11 cellular contexts compared by ENCODE assay signal in genomic region chr19:939922-940321, GRCh38. TPM values are rescaled to one million over a fixed set of nuclear protein-coding genes. Genes with fewer than 3 reads are reported as not detected.
DNase-seq lines count a peak whose midpoint lies in the region; ATAC-seq, FAIRE-seq and TF ChIP-seq lines count a peak whose summit lies in the region.
"Had no signal": no experiment of that assay in that cellular context is flagged by ENCODE, and none has a peak within 500 bp of the region (broad histone marks: within the 10 kb centered on the region; RNA-seq: fewer than 3 reads in every experiment).

No MANE protein-coding gene starts in this region.

- no peak for TF ChIP-seq RAD21 in HepG2 (CRISPR knock-in tag; IDR thresholded peaks at IDR 0.05)

- no peak for TF ChIP-seq EP300 in HepG2 (IDR thresholded peaks at IDR 0.05; ENCODE audit: low read depth in 2 of 2, low read length in 2 of 2)
- no peak for TF ChIP-seq EP300 in HepG2 (CRISPR knock-in tag; IDR thresholded peaks at IDR 0.05; ENCODE audit: borderline replicate concordance)

- H3K9me3 ChIP-seq in HepG2 (ENCODE audit: low read length) (no peaks in the 10 kb centered on the region), right lobe of liver (no peaks in the 10 kb centered on the region), muscle layer of colon (ENCODE audit: low read length) (no peaks in the 10 kb centered on the region), upper lobe of right lung (no peaks in the 10 kb centered on the region)
- H3K9me3 ChIP-seq: ovary, SJSA1 had no signal

- H3K9ac ChIP-seq in HepG2 (ENCODE audit: insufficient read depth, low read depth, low read length) (no peak overlapping the region), muscle layer of colon (ENCODE audit: low read length) (no peak overlapping the region)

- peak overlapping the region; percentile 66 for H3K4me3 Mint-ChIP-seq in activated naive CD8-positive, alpha-beta T cell treated with anti-CD3 and anti-CD28 coated beads, Interleukin-2, amount 50 U/mL, for 24 hours

- no peaks in the 10 kb centered on the region for H3K36me3 Mint-ChIP-seq in activated naive CD8-positive, alpha-beta T cell treated with anti-CD3 and anti-CD28 coated beads, Interleukin-2, amount 50 U/mL, for 24 hours (ENCODE audit: low read depth)

- H3K4me1 Mint-ChIP-seq in activated naive CD8-positive, alpha-beta T cell treated with anti-CD3 and anti-CD28 coated beads, Interleukin-2, amount 50 U/mL, for 24 hours: peaks cover 28% of the 10 kb centered on the region

- in situ Hi-C loops in HepG2 (cut with HindIII; ENCODE audit: extremely low pct_ligation_motif_present, low pct_unique_long_range_greater_than_20kb): no loop called here

- POLR2A ChIA-PET in HepG2 (lab: Yijun Ruan, JAX): interaction anchor here (1.5 to 3.5 kb wide), 2 partner anchors 12 to 44 kb away, joined by 4 to 18 read pairs; partner anchors contain the start of gene WDR18

- DNase-seq in HepG2 (ENCODE audit: low spot score) (no peak), right lobe of liver (no peak), upper lobe of right lung (no peak), Kasumi-1 (lab: John Stamatoyannopoulos, UW) (no peak), erythroblast (lab: John Stamatoyannopoulos, UW) (no peak)
- no peak for DNase-seq in activated naive CD8-positive, alpha-beta T cell treated with anti-CD3 and anti-CD28 coated beads, Interleukin-2, amount 50 U/mL, for 24 hours
- DNase-seq: NCI-H2227 treated with DMSO at 0.1 percent for 48 hours, ovary had no signal

- H3K27me3 Mint-ChIP-seq in activated naive CD8-positive, alpha-beta T cell treated with anti-CD3 and anti-CD28 coated beads, Interleukin-2, amount 50 U/mL, for 24 hours: peaks cover 2% of the 10 kb centered on the region

- H3K27ac Mint-ChIP-seq in activated naive CD8-positive, alpha-beta T cell treated with anti-CD3 and anti-CD28 coated beads, Interleukin-2, amount 50 U/mL, for 24 hours: peak overlapping the region; percentile 47

- no peak for TF ChIP-seq POLR2A in HepG2 (IDR thresholded peaks at IDR 0.05; ENCODE audit: insufficient read depth in 1 of 2, low read depth in 2 of 2, low read length in 2 of 2)
- no peak for TF ChIP-seq POLR2A in right lobe of liver (IDR thresholded peaks at IDR 0.05)
- TF ChIP-seq POLR2A in erythroblast (IDR thresholded peaks at IDR 0.05; ENCODE audit: low read length): no peak

- no peaks in the 10 kb centered on the region for H3K27me3 ChIP-seq in HepG2 (ENCODE audit: control insufficient read depth in 1 of 2, insufficient read depth in 2 of 2, low read length in 2 of 2)
- H3K27me3 ChIP-seq in right lobe of liver: no peaks in the 10 kb centered on the region
- H3K27me3 ChIP-seq in muscle layer of colon (ENCODE audit: control insufficient read depth in 1 of 2, insufficient read depth in 2 of 2, low read length in 2 of 2): no peaks in the 10 kb centered on the region
- no peaks in the 10 kb centered on the region for H3K27me3 ChIP-seq in upper lobe of right lung
- H3K27me3 ChIP-seq: ovary, SJSA1 had no signal

- peaks cover 25 to 79% of the 10 kb centered on the region in 2 experiments for H3K36me3 ChIP-seq in HepG2 (replicated peaks in 1 of 2; ENCODE audit: control insufficient read depth in 1 of 2, insufficient read depth in 2 of 2, low read length in 2 of 2)
- H3K36me3 ChIP-seq in right lobe of liver: no peaks in the 10 kb centered on the region
- H3K36me3 ChIP-seq in muscle layer of colon (ENCODE audit: insufficient read depth, low read length): no peaks in the 10 kb centered on the region
- H3K36me3 ChIP-seq in upper lobe of right lung: no peaks in the 10 kb centered on the region
- H3K36me3 ChIP-seq: ovary had no signal

- no peak overlapping the region for H3K4me2 ChIP-seq in HepG2 (ENCODE audit: low read depth, low read length)

- 90% methylated on average over 6 of the region's 7 CpGs for WGBS in HepG2 (ENCODE audit: low lambda C conversion rate)
- WGBS in right lobe of liver (ENCODE audit: insufficient coverage, low coverage, low lambda C conversion rate, missing lambda C conversion rate): 86% methylated on average over 3 of the region's 7 CpGs

- no peak overlapping the region for H3K4me3 ChIP-seq in HepG2 (replicated peaks in 1 of 3; ENCODE audit: insufficient read depth in 1 of 3, low read depth in 2 of 3, low read length in 3 of 3)
- no peak overlapping the region for H3K4me3 ChIP-seq in right lobe of liver
- H3K4me3 ChIP-seq in muscle layer of colon (ENCODE audit: low read depth in 1 of 2, low read length in 2 of 2): no peak overlapping the region
- H3K4me3 ChIP-seq in upper lobe of right lung: no peak overlapping the region
- H3K4me3 ChIP-seq: ovary had no signal

- H2AFZ ChIP-seq in HepG2 (ENCODE audit: low read length): no peak overlapping the region

- peaks cover 74% of the 10 kb centered on the region; the same call in 1 of the 2 replicates for H4K20me1 ChIP-seq in HepG2 (ENCODE audit: insufficient read depth, low read length)

- H3K9me3 Mint-ChIP-seq in activated naive CD8-positive, alpha-beta T cell treated with anti-CD3 and anti-CD28 coated beads, Interleukin-2, amount 50 U/mL, for 24 hours: no peaks in the 10 kb centered on the region

- peaks cover 85% of the 10 kb centered on the region for H3K79me2 ChIP-seq in HepG2 (ENCODE audit: insufficient read depth, low read length)

- intact Hi-C loops in HepG2 (cut with micrococcal nuclease; ENCODE audit: unreplicated experiment): no loop called here
- intact Hi-C loops in right lobe of liver (cut with DNase I): loop anchor here in 1 of 2 donors (5.0 kb wide), 1 partner anchor 37 kb away; no protein-coding TSS in a partner anchor
- intact Hi-C loops in upper lobe of right lung (cut with DNase I): no loop called here

- ATAC-seq in HepG2 (no peak), right lobe of liver (no peak), upper lobe of right lung (no peak), GM19397 (IDR thresholded peaks at IDR 0.05; ENCODE audit: unreplicated experiment) (no peak)
- ATAC-seq in activated naive CD8-positive, alpha-beta T cell treated with anti-CD3 and anti-CD28 coated beads, Interleukin-2, amount 50 U/mL, for 24 hours: no peak

- H3K27ac ChIP-seq in HepG2 (ENCODE audit: extremely low read length, insufficient read depth, low read length) (no peak overlapping the region), right lobe of liver (peak overlapping the region in 1 of 3 donors; percentile 72), muscle layer of colon (ENCODE audit: low read depth, low read length) (peak overlapping the region; percentile 76), upper lobe of right lung (peak overlapping the region; percentile 78)
- H3K27ac ChIP-seq: ovary, SJSA1 had no signal

- H3K4me1 ChIP-seq in HepG2 (ENCODE audit: insufficient read depth, low read length): peaks cover 53% of the 10 kb centered on the region
- peaks cover 2 to 28% (median 16%) of the 10 kb centered on the region in 4 donors for H3K4me1 ChIP-seq in right lobe of liver
- H3K4me1 ChIP-seq in muscle layer of colon (ENCODE audit: insufficient read depth, low read length): peaks cover 19% of the 10 kb centered on the region
- H3K4me1 ChIP-seq in upper lobe of right lung: peaks cover 31% of the 10 kb centered on the region

- TF ChIP-seq CTCF in HepG2 (CRISPR knock-in tag; IDR thresholded peaks at IDR 0.05) (no peak), right lobe of liver (IDR thresholded peaks at IDR 0.05) (no peak), upper lobe of right lung (IDR thresholded peaks at IDR 0.05) (no peak)

- CTCF ChIA-PET in HepG2 (lab: Yijun Ruan, JAX; ENCODE audit: low intra/inter-chr PET ratio, low total read pairs): no interaction called here

- no peak for FAIRE-seq in HepG2 (lab: Jason Lieb, UNC)

- BruUV-seq in HepG2 (replicated peaks; lab: Mats Ljungman, UMichigan): no TSS peak

RNA-seq across cellular contexts. Expression of gene ARID3A, which starts 14.1 kb away (rescaled TPM):
- total RNA-seq in HepG2 (2016; rRNA removed; fragmentation: Illumina TruSeq; extraction: Trizol) (53.8 and 71.3 TPM in 2 replicates), right lobe of liver (1 to 10 TPM in 5 of 6 experiments, under 1 TPM in 1; 0.74 to 5.3 (median 1.9) TPM), upper lobe of right lung (16.1 TPM)
- 26.5 and 31.5 TPM in 2 replicates for total RNA-seq in HepG2 (2016; cell fraction: cytosol; rRNA removed; fragmentation: Illumina TruSeq; extraction: Trizol; ENCODE audit: low read depth)
- 41.5 and 68.9 TPM in 2 replicates for total RNA-seq in HepG2 (2016; cell fraction: insoluble cytoplasmic fraction; rRNA removed; fragmentation: Illumina TruSeq; extraction: Trizol)
- 56.8 and 62.2 TPM in 2 replicates for total RNA-seq in HepG2 (2016; cell fraction: membrane; rRNA removed; fragmentation: Illumina TruSeq; extraction: Trizol)
- total RNA-seq in HepG2 (2016; cell fraction: nucleus; rRNA removed; fragmentation: Illumina TruSeq; extraction: Trizol): 35.6 and 47.1 TPM in 2 replicates
- 77.9 and 102 TPM in 2 replicates for polyA plus RNA-seq in HepG2 (2011; rRNA removed)
- polyA plus RNA-seq in HepG2 (2011; cell fraction: cytosol; rRNA removed): 44.7 and 68.0 TPM in 2 replicates
- 150 and 160 TPM in 2 replicates for polyA plus RNA-seq in HepG2 (2011; cell fraction: nucleus; rRNA removed)
- polyA plus RNA-seq in HepG2 (2012): 78.6 and 99.3 TPM in 2 replicates
- polyA plus RNA-seq in HepG2 (2016; cell fraction: cytosol; fragmentation: Illumina TruSeq; extraction: Trizol; ENCODE audit: low read depth): 31.0 and 31.3 TPM in 2 replicates
- 58.1 and 70.4 TPM in 2 replicates for polyA plus RNA-seq in HepG2 (2016; cell fraction: insoluble cytoplasmic fraction; fragmentation: Illumina TruSeq; extraction: Trizol; ENCODE audit: low read depth)
- polyA plus RNA-seq in HepG2 (2016; cell fraction: membrane; fragmentation: Illumina TruSeq; extraction: Trizol; ENCODE audit: low read depth): 47.1 and 58.2 TPM in 2 replicates
- polyA plus RNA-seq in HepG2 (2016; cell fraction: nucleus; fragmentation: Illumina TruSeq; extraction: Trizol; ENCODE audit: insufficient read depth, low read depth): 76.0 and 89.6 TPM in 2 replicates
- polyA minus RNA-seq in HepG2 (2011; rRNA and poly(A)+ RNA removed; ENCODE audit: low replicate concordance): 15.5 and 299 TPM in 2 replicates
- polyA minus RNA-seq in HepG2 (2011; cell fraction: cytosol; rRNA and poly(A)+ RNA removed): 163 and 199 TPM in 2 replicates
- 48.5 and 77.1 TPM in 2 replicates for polyA minus RNA-seq in HepG2 (2011; cell fraction: nucleus; rRNA and poly(A)+ RNA removed)

RNA-seq across cellular contexts. Expression of gene KISS1R, which starts 22.8 kb away (rescaled TPM):
- total RNA-seq in HepG2 (2016; rRNA removed; fragmentation: Illumina TruSeq; extraction: Trizol): 3.9 and 10.2 TPM in 2 replicates
- 4.7 and 5.1 TPM in 2 replicates for total RNA-seq in HepG2 (2016; cell fraction: cytosol; rRNA removed; fragmentation: Illumina TruSeq; extraction: Trizol; ENCODE audit: low read depth)
- total RNA-seq in HepG2 (2016; cell fraction: insoluble cytoplasmic fraction; rRNA removed; fragmentation: Illumina TruSeq; extraction: Trizol): 3.2 and 9.6 TPM in 2 replicates
- 7.1 and 8.6 TPM in 2 replicates for total RNA-seq in HepG2 (2016; cell fraction: membrane; rRNA removed; fragmentation: Illumina TruSeq; extraction: Trizol)
- 8.2 and 8.4 TPM in 2 replicates for total RNA-seq in HepG2 (2016; cell fraction: nucleus; rRNA removed; fragmentation: Illumina TruSeq; extraction: Trizol)
- 1.1 and 1.5 TPM in 2 replicates for polyA plus RNA-seq in HepG2 (2011; rRNA removed)
- polyA plus RNA-seq in HepG2 (2011; cell fraction: cytosol; rRNA removed): 1.6 and 3.0 TPM in 2 replicates
- polyA plus RNA-seq in HepG2 (2011; cell fraction: nucleus; rRNA removed): 10.4 and 11.9 TPM in 2 replicates
- 2.8 and 4.0 TPM in 2 replicates for polyA plus RNA-seq in HepG2 (2012)
- polyA plus RNA-seq in HepG2 (2016; cell fraction: cytosol; fragmentation: Illumina TruSeq; extraction: Trizol; ENCODE audit: low read depth): 3.6 and 4.4 TPM in 2 replicates
- polyA plus RNA-seq in HepG2 (2016; cell fraction: insoluble cytoplasmic fraction; fragmentation: Illumina TruSeq; extraction: Trizol; ENCODE audit: low read depth): 4.2 and 5.9 TPM in 2 replicates
- polyA plus RNA-seq in HepG2 (2016; cell fraction: membrane; fragmentation: Illumina TruSeq; extraction: Trizol; ENCODE audit: low read depth): 4.5 and 6.0 TPM in 2 replicates
- 15.3 and 19.1 TPM in 2 replicates for polyA plus RNA-seq in HepG2 (2016; cell fraction: nucleus; fragmentation: Illumina TruSeq; extraction: Trizol; ENCODE audit: insufficient read depth, low read depth)
- 5.9 TPM in 1 of 2 replicates, not detected in the other for polyA minus RNA-seq in HepG2 (2011; rRNA and poly(A)+ RNA removed; ENCODE audit: low replicate concordance)
- 2.4 and 3.7 TPM in 2 replicates for polyA minus RNA-seq in HepG2 (2011; cell fraction: cytosol; rRNA and poly(A)+ RNA removed)
- 0.50 and 0.77 TPM in 2 replicates for polyA minus RNA-seq in HepG2 (2011; cell fraction: nucleus; rRNA and poly(A)+ RNA removed)
- total RNA-seq in right lobe of liver: under 1 TPM in 1 of 6 experiments, not detected in 5; 0.47 TPM
- total RNA-seq in upper lobe of right lung: not detected
- total RNA-seq: SJSA1 had no signal
- polyA plus RNA-seq: ovary had no signal

RNA-seq across cellular contexts. Expression of gene R3HDM4, which starts 26.9 kb away (rescaled TPM):
- 21.8 and 26.2 TPM in 2 replicates for total RNA-seq in HepG2 (2016; rRNA removed; fragmentation: Illumina TruSeq; extraction: Trizol)
- 17.5 and 31.0 TPM in 2 replicates for total RNA-seq in HepG2 (2016; cell fraction: cytosol; rRNA removed; fragmentation: Illumina TruSeq; extraction: Trizol; ENCODE audit: low read depth)
- total RNA-seq in HepG2 (2016; cell fraction: insoluble cytoplasmic fraction; rRNA removed; fragmentation: Illumina TruSeq; extraction: Trizol): 22.0 and 24.7 TPM in 2 replicates
- 29.7 and 34.2 TPM in 2 replicates for total RNA-seq in HepG2 (2016; cell fraction: membrane; rRNA removed; fragmentation: Illumina TruSeq; extraction: Trizol)
- total RNA-seq in HepG2 (2016; cell fraction: nucleus; rRNA removed; fragmentation: Illumina TruSeq; extraction: Trizol): 16.4 and 18.7 TPM in 2 replicates
- 26.9 and 40.4 TPM in 2 replicates for polyA plus RNA-seq in HepG2 (2011; rRNA removed)
- 30.7 and 39.0 TPM in 2 replicates for polyA plus RNA-seq in HepG2 (2011; cell fraction: cytosol; rRNA removed)
- 57.8 and 68.0 TPM in 2 replicates for polyA plus RNA-seq in HepG2 (2011; cell fraction: nucleus; rRNA removed)
- 22.6 and 31.3 TPM in 2 replicates for polyA plus RNA-seq in HepG2 (2012)
- 24.5 and 25.3 TPM in 2 replicates for polyA plus RNA-seq in HepG2 (2016; cell fraction: cytosol; fragmentation: Illumina TruSeq; extraction: Trizol; ENCODE audit: low read depth)
- polyA plus RNA-seq in HepG2 (2016; cell fraction: insoluble cytoplasmic fraction; fragmentation: Illumina TruSeq; extraction: Trizol; ENCODE audit: low read depth): 39.3 and 43.4 TPM in 2 replicates
- polyA plus RNA-seq in HepG2 (2016; cell fraction: membrane; fragmentation: Illumina TruSeq; extraction: Trizol; ENCODE audit: low read depth): 44.4 and 45.0 TPM in 2 replicates
- 58.7 and 76.5 TPM in 2 replicates for polyA plus RNA-seq in HepG2 (2016; cell fraction: nucleus; fragmentation: Illumina TruSeq; extraction: Trizol; ENCODE audit: insufficient read depth, low read depth)
- 15.6 and 40.4 TPM in 2 replicates for polyA minus RNA-seq in HepG2 (2011; rRNA and poly(A)+ RNA removed; ENCODE audit: low replicate concordance)
- polyA minus RNA-seq in HepG2 (2011; cell fraction: cytosol; rRNA and poly(A)+ RNA removed): 11.7 and 15.6 TPM in 2 replicates
- 8.1 and 9.8 TPM in 2 replicates for polyA minus RNA-seq in HepG2 (2011; cell fraction: nucleus; rRNA and poly(A)+ RNA removed)
- total RNA-seq in right lobe of liver: 10 to 100 TPM; 14.5 to 28.2 (median 20.5) TPM
- 50.7 TPM for total RNA-seq in upper lobe of right lung

RNA-seq across cellular contexts. Expression of gene WDR18, which starts 44.2 kb away (rescaled TPM):
- total RNA-seq in HepG2 (2016; rRNA removed; fragmentation: Illumina TruSeq; extraction: Trizol) (47.6 and 49.7 TPM in 2 replicates), right lobe of liver (10 to 100 TPM; 19.0 to 56.2 (median 29.7) TPM), upper lobe of right lung (21.9 TPM)
- total RNA-seq in HepG2 (2016; cell fraction: cytosol; rRNA removed; fragmentation: Illumina TruSeq; extraction: Trizol; ENCODE audit: low read depth): 26.1 and 29.1 TPM in 2 replicates
- total RNA-seq in HepG2 (2016; cell fraction: insoluble cytoplasmic fraction; rRNA removed; fragmentation: Illumina TruSeq; extraction: Trizol): 48.0 and 48.9 TPM in 2 replicates
- total RNA-seq in HepG2 (2016; cell fraction: membrane; rRNA removed; fragmentation: Illumina TruSeq; extraction: Trizol): 31.0 and 31.9 TPM in 2 replicates
- 29.6 and 30.6 TPM in 2 replicates for total RNA-seq in HepG2 (2016; cell fraction: nucleus; rRNA removed; fragmentation: Illumina TruSeq; extraction: Trizol)
- 36.4 and 44.6 TPM in 2 replicates for polyA plus RNA-seq in HepG2 (2011; rRNA removed)
- 25.5 and 56.5 TPM in 2 replicates for polyA plus RNA-seq in HepG2 (2011; cell fraction: cytosol; rRNA removed)
- 182 and 212 TPM in 2 replicates for polyA plus RNA-seq in HepG2 (2011; cell fraction: nucleus; rRNA removed)
- 32.8 and 36.1 TPM in 2 replicates for polyA plus RNA-seq in HepG2 (2012)
- 33.6 and 34.5 TPM in 2 replicates for polyA plus RNA-seq in HepG2 (2016; cell fraction: cytosol; fragmentation: Illumina TruSeq; extraction: Trizol; ENCODE audit: low read depth)
- polyA plus RNA-seq in HepG2 (2016; cell fraction: insoluble cytoplasmic fraction; fragmentation: Illumina TruSeq; extraction: Trizol; ENCODE audit: low read depth): 54.6 and 65.2 TPM in 2 replicates
- polyA plus RNA-seq in HepG2 (2016; cell fraction: membrane; fragmentation: Illumina TruSeq; extraction: Trizol; ENCODE audit: low read depth): 27.0 and 27.2 TPM in 2 replicates
- 69.0 and 72.3 TPM in 2 replicates for polyA plus RNA-seq in HepG2 (2016; cell fraction: nucleus; fragmentation: Illumina TruSeq; extraction: Trizol; ENCODE audit: insufficient read depth, low read depth)
- 59.9 and 104 TPM in 2 replicates for polyA minus RNA-seq in HepG2 (2011; rRNA and poly(A)+ RNA removed; ENCODE audit: low replicate concordance)
- 40.3 and 49.5 TPM in 2 replicates for polyA minus RNA-seq in HepG2 (2011; cell fraction: cytosol; rRNA and poly(A)+ RNA removed)
- polyA minus RNA-seq in HepG2 (2011; cell fraction: nucleus; rRNA and poly(A)+ RNA removed): 29.6 and 30.8 TPM in 2 replicates

RNA-seq across cellular contexts. Expression of gene RNU6-9, which starts 46.6 kb away (rescaled TPM):
- total RNA-seq in HepG2 (2016; rRNA removed; fragmentation: Illumina TruSeq; extraction: Trizol) (under 0.01 TPM in 1 of 2 replicates, not detected in the other), right lobe of liver (not detected), upper lobe of right lung (not detected)
- total RNA-seq in HepG2 (2016; cell fraction: cytosol; rRNA removed; fragmentation: Illumina TruSeq; extraction: Trizol; ENCODE audit: low read depth): under 0.01 TPM in 2 replicates
- total RNA-seq in HepG2 (2016; cell fraction: insoluble cytoplasmic fraction; rRNA removed; fragmentation: Illumina TruSeq; extraction: Trizol): under 0.01 TPM in 1 of 2 replicates, not detected in the other
- total RNA-seq in HepG2 (2016; cell fraction: membrane; rRNA removed; fragmentation: Illumina TruSeq; extraction: Trizol): under 0.01 TPM in 1 of 2 replicates, not detected in the other
- total RNA-seq in HepG2 (2016; cell fraction: nucleus; rRNA removed; fragmentation: Illumina TruSeq; extraction: Trizol): not detected in 2 replicates
- not detected in 2 replicates for polyA plus RNA-seq in HepG2 (2011; rRNA removed)
- not detected in 2 replicates for polyA plus RNA-seq in HepG2 (2011; cell fraction: cytosol; rRNA removed)
- polyA plus RNA-seq in HepG2 (2011; cell fraction: nucleus; rRNA removed): not detected in 2 replicates
- polyA plus RNA-seq in HepG2 (2012): not detected in 2 replicates
- polyA plus RNA-seq in HepG2 (2016; cell fraction: cytosol; fragmentation: Illumina TruSeq; extraction: Trizol; ENCODE audit: low read depth): not detected in 2 replicates
- polyA plus RNA-seq in HepG2 (2016; cell fraction: insoluble cytoplasmic fraction; fragmentation: Illumina TruSeq; extraction: Trizol; ENCODE audit: low read depth): not detected in 2 replicates
- polyA plus RNA-seq in HepG2 (2016; cell fraction: membrane; fragmentation: Illumina TruSeq; extraction: Trizol; ENCODE audit: low read depth): not detected in 2 replicates
- polyA plus RNA-seq in HepG2 (2016; cell fraction: nucleus; fragmentation: Illumina TruSeq; extraction: Trizol; ENCODE audit: insufficient read depth, low read depth): not detected in 2 replicates
- under 0.01 TPM in 1 of 2 replicates, not detected in the other for polyA minus RNA-seq in HepG2 (2011; rRNA and poly(A)+ RNA removed; ENCODE audit: low replicate concordance)
- polyA minus RNA-seq in HepG2 (2011; cell fraction: cytosol; rRNA and poly(A)+ RNA removed): under 0.01 TPM in 1 of 2 replicates, not detected in the other
- not detected in 2 replicates for polyA minus RNA-seq in HepG2 (2011; cell fraction: nucleus; rRNA and poly(A)+ RNA removed)
- total RNA-seq: ovary, SJSA1 had no signal
- polyA plus RNA-seq: ovary had no signal
